In the genomic region with DNA sequence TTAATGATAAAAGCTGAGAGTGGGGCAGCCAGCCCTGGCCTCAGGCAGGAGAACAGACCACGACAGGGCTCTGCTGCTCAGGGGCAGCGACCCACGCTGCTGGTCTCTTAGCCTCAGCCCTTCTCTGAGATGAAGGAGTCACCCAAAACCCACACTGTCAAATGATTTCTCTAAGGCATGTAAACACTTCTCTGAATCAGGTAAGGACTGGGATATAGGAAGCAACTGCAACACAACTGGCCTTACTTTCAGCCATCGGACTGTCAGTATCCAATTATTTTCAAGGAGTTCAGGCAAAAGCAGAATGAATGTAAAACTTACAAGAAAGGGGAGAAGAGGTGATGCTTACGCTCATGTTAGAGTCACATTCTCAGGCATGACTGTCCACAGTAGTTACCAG, we compare ENCODE assay signal across 1 cellular context.
TF ChIP-seq lines count a peak whose summit lies in the region.

No MANE protein-coding gene starts in this region.

TF ChIP-seq in GM12878, 131 proteins besides CTCF, POLR2A, EP300 and RAD21:
- TF ChIP-seq POLR2AphosphoS5 (IDR thresholded peaks at IDR 0.05; ENCODE audit: low read length) = peak; percentile 59
- TF ChIP-seq SMAD5 (IDR thresholded peaks at IDR 0.05; ENCODE audit: low read depth) = no peak
- TF ChIP-seq, protein P1, sequence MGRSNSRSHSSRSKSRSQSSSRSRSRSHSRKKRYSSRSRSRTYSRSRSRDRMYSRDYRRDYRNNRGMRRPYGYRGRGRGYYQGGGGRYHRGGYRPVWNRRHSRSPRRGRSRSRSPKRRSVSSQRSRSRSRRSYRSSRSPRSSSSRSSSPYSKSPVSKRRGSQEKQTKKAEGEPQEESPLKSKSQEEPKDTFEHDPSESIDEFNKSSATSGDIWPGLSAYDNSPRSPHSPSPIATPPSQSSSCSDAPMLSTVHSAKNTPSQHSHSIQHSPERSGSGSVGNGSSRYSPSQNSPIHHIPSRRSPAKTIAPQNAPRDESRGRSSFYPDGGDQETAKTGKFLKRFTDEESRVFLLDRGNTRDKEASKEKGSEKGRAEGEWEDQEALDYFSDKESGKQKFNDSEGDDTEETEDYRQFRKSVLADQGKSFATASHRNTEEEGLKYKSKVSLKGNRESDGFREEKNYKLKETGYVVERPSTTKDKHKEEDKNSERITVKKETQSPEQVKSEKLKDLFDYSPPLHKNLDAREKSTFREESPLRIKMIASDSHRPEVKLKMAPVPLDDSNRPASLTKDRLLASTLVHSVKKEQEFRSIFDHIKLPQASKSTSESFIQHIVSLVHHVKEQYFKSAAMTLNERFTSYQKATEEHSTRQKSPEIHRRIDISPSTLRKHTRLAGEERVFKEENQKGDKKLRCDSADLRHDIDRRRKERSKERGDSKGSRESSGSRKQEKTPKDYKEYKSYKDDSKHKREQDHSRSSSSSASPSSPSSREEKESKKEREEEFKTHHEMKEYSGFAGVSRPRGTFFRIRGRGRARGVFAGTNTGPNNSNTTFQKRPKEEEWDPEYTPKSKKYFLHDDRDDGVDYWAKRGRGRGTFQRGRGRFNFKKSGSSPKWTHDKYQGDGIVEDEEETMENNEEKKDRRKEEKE (IDR thresholded peaks at IDR 0.05) = no peak
- TF ChIP-seq, protein P2, sequence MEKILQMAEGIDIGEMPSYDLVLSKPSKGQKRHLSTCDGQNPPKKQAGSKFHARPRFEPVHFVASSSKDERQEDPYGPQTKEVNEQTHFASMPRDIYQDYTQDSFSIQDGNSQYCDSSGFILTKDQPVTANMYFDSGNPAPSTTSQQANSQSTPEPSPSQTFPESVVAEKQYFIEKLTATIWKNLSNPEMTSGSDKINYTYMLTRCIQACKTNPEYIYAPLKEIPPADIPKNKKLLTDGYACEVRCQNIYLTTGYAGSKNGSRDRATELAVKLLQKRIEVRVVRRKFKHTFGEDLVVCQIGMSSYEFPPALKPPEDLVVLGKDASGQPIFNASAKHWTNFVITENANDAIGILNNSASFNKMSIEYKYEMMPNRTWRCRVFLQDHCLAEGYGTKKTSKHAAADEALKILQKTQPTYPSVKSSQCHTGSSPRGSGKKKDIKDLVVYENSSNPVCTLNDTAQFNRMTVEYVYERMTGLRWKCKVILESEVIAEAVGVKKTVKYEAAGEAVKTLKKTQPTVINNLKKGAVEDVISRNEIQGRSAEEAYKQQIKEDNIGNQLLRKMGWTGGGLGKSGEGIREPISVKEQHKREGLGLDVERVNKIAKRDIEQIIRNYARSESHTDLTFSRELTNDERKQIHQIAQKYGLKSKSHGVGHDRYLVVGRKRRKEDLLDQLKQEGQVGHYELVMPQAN (conservative IDR thresholded peaks at IDR 0.05) = no peak
- TF ChIP-seq CREB1 (IDR thresholded peaks at IDR 0.05; ENCODE audit: low read depth) = no peak
